In genomic region chr3:194078046-194078445, GRCh38 we compare ENCODE assay signal across 29 cellular contexts. TPM values are rescaled to one million over a fixed set of nuclear protein-coding genes. Genes with fewer than 3 reads are reported as not detected.
"Had no signal": no experiment of that assay in that cellular context is flagged by ENCODE, and none has a peak within 500 bp of the region (broad histone marks: within the 10 kb centered on the region; RNA-seq: fewer than 3 reads in every experiment).

No MANE protein-coding gene starts in this region.

- DNase-seq: activated B cell treated with CpG ODN at 0.5 μM for 24 hours; activated CD4-positive, alpha-beta T cell treated with anti-CD3 and anti-CD28 coated beads for 48 hours; activated CD4-positive, alpha-beta T cell treated with anti-CD3 and anti-CD28 coated beads, Interleukin-2, amount 50 U/mL, for 1 hour; activated CD4-positive, alpha-beta T cell treated with anti-CD3 and anti-CD28 coated beads, Interleukin-2, amount 50 U/mL, for 48 hours; activated CD8-positive, alpha-beta T cell treated with anti-CD3 and anti-CD28 coated beads for 36 hours; activated effector memory CD4-positive, alpha-beta T cell treated with Interleukin-2 at 50 U/mL for 16 hours; activated gamma-delta T cell treated with Interleukin-2 at 50 U/mL for 16 hours; activated naive CD4-positive, alpha-beta T cell treated with anti-CD3 and anti-CD28 coated beads, Interleukin-2, amount 50 U/mL, for 16 hours; activated naive CD4-positive, alpha-beta T cell treated with Interleukin-2 at 50 U/mL for 16 hours; activated T-cell treated with anti-CD3 and anti-CD28 coated beads, Interleukin-2, amount 50 U/mL, for 4 hours; amygdala; aorta; caudate nucleus; colonic mucosa; effector CD8-positive, alpha-beta T cell; esophagus squamous epithelium; foreskin melanocyte; T-helper 1 cell; T-helper 17 cell; T1000; WERI-Rb-1 had no signal

- H3K27ac Mint-ChIP-seq: activated CD8-positive, alpha-beta T cell treated with anti-CD3 and anti-CD28 coated beads for 36 hours; activated naive CD8-positive, alpha-beta T cell; activated T-helper 17 cell treated with anti-CD3 and anti-CD28 coated beads, Interleukin-2, amount 50 U/mL, for 72 hours; T-helper 17 cell; T-helper 2 cell treated with Interferon-gamma antibody and Interleukin-4, amounts not matched to agents 5 μg/mL and 100 μg/mL, for 36 hours had no signal

- H3K36me3 Mint-ChIP-seq: activated naive CD8-positive, alpha-beta T cell had no signal

- H3K4me3 Mint-ChIP-seq: activated B cell treated with CpG ODN at 0.5 μM for 24 hours; activated CD8-positive, alpha-beta T cell treated with anti-CD3 and anti-CD28 coated beads for 36 hours; activated naive CD8-positive, alpha-beta T cell; activated T-cell treated with anti-CD3 and anti-CD28 coated beads, Interleukin-2, amount 50 U/mL, for 4 hours; activated T-helper 17 cell treated with anti-CD3 and anti-CD28 coated beads, Interleukin-2, amount 50 U/mL, for 72 hours; T-helper 17 cell; T-helper 2 cell treated with Interferon-gamma antibody and Interleukin-4, amounts not matched to agents 5 μg/mL and 100 μg/mL, for 36 hours had no signal

- FAIRE-seq: endometrium had no signal

- H3K9me3 Mint-ChIP-seq: activated B cell treated with CpG ODN at 0.5 μM for 24 hours; activated CD8-positive, alpha-beta T cell treated with anti-CD3 and anti-CD28 coated beads for 36 hours; activated T-cell treated with anti-CD3 and anti-CD28 coated beads, Interleukin-2, amount 50 U/mL, for 4 hours; activated T-helper 17 cell treated with anti-CD3 and anti-CD28 coated beads, Interleukin-2, amount 50 U/mL, for 72 hours; T-helper 2 cell treated with Interferon-gamma antibody and Interleukin-4, amounts not matched to agents 5 μg/mL and 100 μg/mL, for 36 hours had no signal

- H3K36me3 ChIP-seq: colonic mucosa, esophagus squamous epithelium, gastroesophageal sphincter, WERI-Rb-1 had no signal

- H3K27ac ChIP-seq: body of pancreas, colonic mucosa, epithelial cell of prostate, esophagus squamous epithelium, gastroesophageal sphincter, WERI-Rb-1 had no signal

- H3K9me3 ChIP-seq: body of pancreas, colonic mucosa, esophagus squamous epithelium, gastroesophageal sphincter had no signal

- H3K27me3 ChIP-seq: body of pancreas, colonic mucosa, gastroesophageal sphincter had no signal

- H3K4me1 Mint-ChIP-seq: T-helper 17 cell had no signal

- H3K4me3 ChIP-seq: body of pancreas, colonic mucosa, esophagus squamous epithelium, gastroesophageal sphincter had no signal

- ATAC-seq: activated CD4-positive, CD25-positive, alpha-beta regulatory T cell treated with anti-CD3 and anti-CD28 coated beads, Interleukin-2, amount 50 U/mL, for 24 hours; activated CD8-positive, alpha-beta T cell treated with anti-CD3 and anti-CD28 coated beads for 36 hours; activated T-cell treated with anti-CD3 and anti-CD28 coated beads, Interleukin-2, amount 50 U/mL, for 4 hours; activated T-helper 17 cell treated with anti-CD3 and anti-CD28 coated beads, Interleukin-2, amount 50 U/mL, for 72 hours; body of pancreas; gastroesophageal sphincter; T-helper 17 cell had no signal

RNA-seq across cellular contexts. Expression of gene HES1, which starts 57.9 kb away (rescaled TPM):
- total RNA-seq: activated CD8-positive, alpha-beta T cell treated with anti-CD3 and anti-CD28 coated beads for 36 hours had no signal
